In the genomic region with DNA sequence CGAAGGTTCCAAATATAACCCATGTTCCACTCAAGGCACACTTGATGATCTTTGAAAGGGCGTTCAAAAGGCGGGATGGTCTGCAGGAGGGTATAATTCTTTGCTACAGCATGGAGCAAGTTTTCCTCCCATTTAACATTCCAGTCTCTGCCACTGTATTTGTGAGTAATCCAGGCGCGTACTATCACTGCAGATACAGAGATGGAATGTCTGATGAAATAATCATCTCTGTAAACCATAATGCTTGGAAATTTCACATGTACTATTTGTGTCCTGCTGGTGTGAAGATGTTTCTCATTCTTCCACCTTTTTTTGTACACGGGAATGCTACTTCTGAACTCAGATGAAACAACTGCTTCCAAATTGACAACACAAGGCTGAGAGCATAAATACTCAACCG, we compare ENCODE assay signal across 1 cellular context.
TF ChIP-seq lines count a peak whose summit lies in the region.

No MANE protein-coding gene starts in this region.

TF ChIP-seq in H1, 55 proteins besides CTCF, POLR2A, EP300 and RAD21:
- TF ChIP-seq SIRT6 (IDR thresholded peaks at IDR 0.05; ENCODE audit: low read length), result no peak
- no peak for TF ChIP-seq RNF2 (IDR thresholded peaks at IDR 0.05; ENCODE audit: borderline replicate concordance, low read depth, low read length, missing control alignments, poor library complexity, severe bottlenecking)
- no peak for TF ChIP-seq MAFK (IDR thresholded peaks at IDR 0.05; ENCODE audit: low read depth, low read length)
TF ChIP-seq in H1: peak in this region for 0.
